19 cellular contexts compared by ENCODE assay signal in genomic region chr6:106186172-106186571, GRCh38.
DNase-seq lines count a peak whose midpoint lies in the region; ATAC-seq, FAIRE-seq and TF ChIP-seq lines count a peak whose summit lies in the region.
"Had no signal": no experiment of that assay in that cellular context is flagged by ENCODE, and none has a peak within 500 bp of the region (broad histone marks: within the 10 kb centered on the region; RNA-seq: fewer than 3 reads in every experiment).

No MANE protein-coding gene starts in this region.

- intact Hi-C loops in activated CD4-positive, alpha-beta T cell treated with anti-CD3 and anti-CD28 coated beads for 36 hours (cut with DNase I, micrococcal nuclease), result loop anchor here (1.0 to 5.0 kb wide), 4 partner anchors 22 to 336 kb away; no protein-coding TSS in a partner anchor
- intact Hi-C loops in K562 (cut with micrococcal nuclease), result no loop called here
- intact Hi-C loops in esophagus muscularis mucosa (cut with DNase I), result no loop called here

- POLR2A ChIA-PET in activated CD4-positive, alpha-beta T cell treated with anti-CD3 and anti-CD28 coated beads for 36 hours (lab: Charles Lee), result interaction anchor here (0.7 kb wide), 1 partner anchor 8 kb away, joined by 5 read pairs; no protein-coding TSS in a partner anchor
- POLR2A ChIA-PET in K562 (lab: Yijun Ruan, JAX), result no interaction called here

- no peak for ATAC-seq in activated CD4-positive, alpha-beta T cell treated with anti-CD3 and anti-CD28 coated beads for 36 hours
- ATAC-seq in K562, result no peak

- no peak for TF ChIP-seq EP300 in K562 (IDR thresholded peaks at IDR 0.05; ENCODE audit: low read length)
- no peak for TF ChIP-seq EP300 in esophagus muscularis mucosa (IDR thresholded peaks at IDR 0.05)

- H3K9me1 ChIP-seq in K562 (ENCODE audit: control insufficient read depth, insufficient read depth, low read length), result no peaks in the 10 kb centered on the region

- H3K36me3 ChIP-seq in K562 (ENCODE audit: control insufficient read depth, insufficient read depth, low read length) (peaks cover 10% of the 10 kb centered on the region; the same call in 2 of the 3 replicates), esophagus muscularis mucosa (peaks cover 0 to 12% (median 5%) of the 10 kb centered on the region in 4 donors)
- H3K36me3 ChIP-seq: WERI-Rb-1 had no signal

- no peak for TF ChIP-seq CTCF in K562 (IDR thresholded peaks at IDR 0.05 in 2 of 3, conservative IDR thresholded peaks at IDR 0.05 in 1 of 3; ENCODE audit: insufficient read depth in 2 of 3, low read depth in 1 of 3, low read length in 3 of 3)
- TF ChIP-seq CTCF in esophagus muscularis mucosa (IDR thresholded peaks at IDR 0.05), result no peak

- DNase-seq in activated CD4-positive, alpha-beta T cell treated with anti-CD3 and anti-CD28 coated beads for 36 hours, result no peak
- DNase-seq in activated CD4-positive, alpha-beta T cell treated with anti-CD3 and anti-CD28 coated beads, Interleukin-2, amount 50 U/mL, for 4 hours, result no peak
- DNase-seq in GM12892 (ENCODE audit: insufficient read length) (no peak), K562 (ENCODE audit: extremely low read depth in 1 of 4, low spot score in 3 of 4) (no peak), Kasumi-1 (lab: John Stamatoyannopoulos, UW) (no peak), esophagus muscularis mucosa (ENCODE audit: extremely low spot score) (no peak), inferior parietal cortex (ENCODE audit: extremely low spot score) (no peak)
- DNase-seq in T-helper 2 cell treated with Interferon-gamma antibody and Interleukin-4, amounts not matched to agents 5 μg/mL and 100 μg/mL, for 36 hours (ENCODE audit: low spot score), result peak; percentile 49
- DNase-seq: 8988T; AML-193; COR-L47; DND-41; effector CD4-positive, alpha-beta T cell; MV-4-11; NCI-H187; NCI-H345; stimulated activated CD4-positive, alpha-beta T cell treated with anti-CD3 and anti-CD28 coated beads, Interleukin-12 subunit alpha, Interleukin-12 subunit beta, amount 100 ng/mL, for 4 hours; WERI-Rb-1 had no signal

- TF ChIP-seq POLR2A in GM12892 (IDR thresholded peaks at IDR 0.05; ENCODE audit: low read depth, low read length), result no peak
- no peak for TF ChIP-seq POLR2A in K562 (conservative IDR thresholded peaks at IDR 0.05)
- no peak for TF ChIP-seq POLR2A in esophagus muscularis mucosa (IDR thresholded peaks at IDR 0.05; ENCODE audit: low read depth)

- H3K4me3 ChIP-seq in K562 (no peak overlapping the region), esophagus muscularis mucosa (no peak overlapping the region)

- H3K9me3 ChIP-seq in K562 (replicated peaks; ENCODE audit: control insufficient read depth, insufficient read depth, low read depth, low read length), result no peaks in the 10 kb centered on the region
- no peaks in the 10 kb centered on the region for H3K9me3 ChIP-seq in esophagus muscularis mucosa

- CTCF ChIA-PET in activated CD4-positive, alpha-beta T cell treated with anti-CD3 and anti-CD28 coated beads for 36 hours (lab: Charles Lee), result interaction anchor here (0.7 to 2.0 kb wide), 4 partner anchors 17 to 87 kb away, joined by 3 to 7 read pairs (median 4); no protein-coding TSS in a partner anchor
- CTCF ChIA-PET in K562 (lab: Yijun Ruan, JAX; ENCODE audit: low intra/inter-chr PET ratio), result no interaction called here

- peak; percentile 90 for FAIRE-seq in GM12892 (lab: Jason Lieb, UNC)
- FAIRE-seq in K562 (lab: Jason Lieb, UNC), result no peak

- TSS peak; percentile 16 for BruUV-seq in K562 (replicated peaks; lab: Mats Ljungman, UMichigan)

- H3K4me1 Mint-ChIP-seq in activated CD4-positive, alpha-beta T cell treated with anti-CD3 and anti-CD28 coated beads for 36 hours, result peaks cover 69% of the 10 kb centered on the region
- peaks cover 66% of the 10 kb centered on the region for H3K4me1 Mint-ChIP-seq in T-helper 2 cell treated with Interferon-gamma antibody and Interleukin-4, amounts not matched to agents 5 μg/mL and 100 μg/mL, for 36 hours (ENCODE audit: low read depth)

- no peaks in the 10 kb centered on the region for H3K79me2 ChIP-seq in K562 (ENCODE audit: control insufficient read depth, insufficient read depth, low read length)

- peaks cover 19% of the 10 kb centered on the region for H3K36me3 Mint-ChIP-seq in activated CD4-positive, alpha-beta T cell treated with anti-CD3 and anti-CD28 coated beads for 36 hours (ENCODE audit: low read depth)
- peaks cover 39% of the 10 kb centered on the region for H3K36me3 Mint-ChIP-seq in T-helper 2 cell treated with Interferon-gamma antibody and Interleukin-4, amounts not matched to agents 5 μg/mL and 100 μg/mL, for 36 hours (ENCODE audit: low read depth)

- no peak overlapping the region for H3K4me3 Mint-ChIP-seq in activated CD4-positive, alpha-beta T cell treated with anti-CD3 and anti-CD28 coated beads for 36 hours
- H3K4me3 Mint-ChIP-seq in T-helper 2 cell treated with Interferon-gamma antibody and Interleukin-4, amounts not matched to agents 5 μg/mL and 100 μg/mL, for 36 hours, result peak overlapping the region; percentile 54
- H3K4me3 Mint-ChIP-seq: memory B cell had no signal

- no peak overlapping the region for H2AFZ ChIP-seq in K562 (ENCODE audit: low read depth, low read length)

- H3K27me3 ChIP-seq in K562 (ENCODE audit: control insufficient read depth in 2 of 2, insufficient read depth in 2 of 2, low read length in 2 of 2) (no peaks in the 10 kb centered on the region), esophagus muscularis mucosa (no peaks in the 10 kb centered on the region)

- H4K20me1 ChIP-seq in K562 (replicated peaks; ENCODE audit: control insufficient read depth, insufficient read depth, low read length), result no peaks in the 10 kb centered on the region

- 79% methylated on average over 3 of the region's 3 CpGs for WGBS in K562 (ENCODE audit: insufficient coverage, low coverage, missing lambda C conversion rate)
- WGBS in esophagus muscularis mucosa, result 89% methylated on average over 3 of the region's 3 CpGs

- H3K4me2 ChIP-seq in K562 (ENCODE audit: insufficient read depth, low read length), result no peak overlapping the region

- H3K27ac ChIP-seq in K562 (ENCODE audit: extremely low read depth, low read depth, low read length) (no peak overlapping the region), esophagus muscularis mucosa (replicated peaks in 1 of 4) (no peak overlapping the region)
- H3K27ac ChIP-seq: WERI-Rb-1 had no signal

- in situ Hi-C loops in K562 (cut with MboI), result no loop called here

- H3K27me3 Mint-ChIP-seq in activated CD4-positive, alpha-beta T cell treated with anti-CD3 and anti-CD28 coated beads for 36 hours, result no peaks in the 10 kb centered on the region
- no peaks in the 10 kb centered on the region for H3K27me3 Mint-ChIP-seq in T-helper 2 cell treated with Interferon-gamma antibody and Interleukin-4, amounts not matched to agents 5 μg/mL and 100 μg/mL, for 36 hours (ENCODE audit: low read depth)
- H3K27me3 Mint-ChIP-seq: memory B cell had no signal

- no peak overlapping the region for H3K9ac ChIP-seq in K562 (ENCODE audit: insufficient read depth in 1 of 2, low read depth in 2 of 2, low read length in 2 of 2)

- no peak for TF ChIP-seq RAD21 in K562 (CRISPR knock-in tag; conservative IDR thresholded peaks at IDR 0.05 in 1 of 2, IDR thresholded peaks at IDR 0.05 in 1 of 2)

- H3K27ac Mint-ChIP-seq in activated CD4-positive, alpha-beta T cell treated with anti-CD3 and anti-CD28 coated beads for 36 hours, result peak overlapping the region; percentile 72
- H3K27ac Mint-ChIP-seq in T-helper 2 cell treated with Interferon-gamma antibody and Interleukin-4, amounts not matched to agents 5 μg/mL and 100 μg/mL, for 36 hours, result peak overlapping the region; percentile 91
- H3K27ac Mint-ChIP-seq: memory B cell had no signal

- no peaks in the 10 kb centered on the region for H3K4me1 ChIP-seq in K562 (replicated peaks in 1 of 2; ENCODE audit: control insufficient read depth in 2 of 2, insufficient read depth in 2 of 2, low read length in 2 of 2)
- no peaks in the 10 kb centered on the region for H3K4me1 ChIP-seq in esophagus muscularis mucosa

- no peaks in the 10 kb centered on the region for H3K9me3 Mint-ChIP-seq in activated CD4-positive, alpha-beta T cell treated with anti-CD3 and anti-CD28 coated beads for 36 hours (ENCODE audit: low read depth)
- no peaks in the 10 kb centered on the region for H3K9me3 Mint-ChIP-seq in T-helper 2 cell treated with Interferon-gamma antibody and Interleukin-4, amounts not matched to agents 5 μg/mL and 100 μg/mL, for 36 hours
- H3K9me3 Mint-ChIP-seq: memory B cell had no signal

TF ChIP-seq in K562, 482 proteins besides CTCF, POLR2A, EP300 and RAD21 (continues in another document):
- TF ChIP-seq HCFC1 (IDR thresholded peaks at IDR 0.05; ENCODE audit: low read depth, low read length) (no peak), ZNF780A (CRISPR knock-in tag; IDR thresholded peaks at IDR 0.05) (no peak), FOXP1 (CRISPR knock-in tag; IDR thresholded peaks at IDR 0.05) (no peak), CHD2 (IDR thresholded peaks at IDR 0.05; ENCODE audit: low read depth, low read length) (no peak), LARP7 (IDR thresholded peaks at IDR 0.05) (no peak), HNRNPLL (IDR thresholded peaks at IDR 0.05; ENCODE audit: low read depth, low read length, poor library complexity, severe bottlenecking) (no peak), ELK3 (CRISPR knock-in tag; IDR thresholded peaks at IDR 0.05) (no peak), NR2F6 (CRISPR knock-in tag; IDR thresholded peaks at IDR 0.05) (no peak)

Comparison
In these comparisons a context has a peak if more than half of its experiments do, and no peak if none do; other contexts are left out.
1. intact Hi-C loops: an anchor here in activated CD4-positive, alpha-beta T cell treated with anti-CD3 and anti-CD28 coated beads for 36 hours (1.0 to 5.0 kb wide); none called in K562 and esophagus muscularis mucosa.